ENCODE assay signal across 21 cellular contexts in genomic region chr9:19496321-19496720, GRCh38.
DNase-seq lines count a peak whose midpoint lies in the region; ATAC-seq, FAIRE-seq and TF ChIP-seq lines count a peak whose summit lies in the region.
"Had no signal": no experiment of that assay in that cellular context is flagged by ENCODE, and none has a peak within 500 bp of the region (broad histone marks: within the 10 kb centered on the region; RNA-seq: fewer than 3 reads in every experiment).

No MANE protein-coding gene starts in this region.

- FAIRE-seq in bronchial epithelial cell (lab: Jason Lieb, UNC), result peak; percentile 47
- FAIRE-seq: A204.1, GM12878 had no signal

- H3K36me3 ChIP-seq in bronchial epithelial cell (ENCODE audit: control insufficient read depth, insufficient read depth, low read length) (no peaks in the 10 kb centered on the region), parathyroid adenoma (ENCODE audit: control insufficient read depth, insufficient read depth, low read length) (no peaks in the 10 kb centered on the region), HAP-1 (replicated peaks) (no peaks in the 10 kb centered on the region)
- H3K36me3 ChIP-seq: BE2C had no signal

- H3K9ac ChIP-seq in parathyroid adenoma, result no peak overlapping the region

- no peaks in the 10 kb centered on the region for H3K79me2 ChIP-seq in parathyroid adenoma

- H3K9me3 ChIP-seq in parathyroid adenoma (ENCODE audit: control insufficient read depth, low read length), result no peaks in the 10 kb centered on the region
- H3K9me3 ChIP-seq in HAP-1, result no peaks in the 10 kb centered on the region
- H3K9me3 ChIP-seq: BE2C had no signal

- peak overlapping the region; percentile 13 for H3K4me2 ChIP-seq in parathyroid adenoma (ENCODE audit: low read length)

- H3K4me1 ChIP-seq in parathyroid adenoma, result no peaks in the 10 kb centered on the region
- H3K4me1 ChIP-seq in HAP-1, result no peaks in the 10 kb centered on the region
- H3K4me1 ChIP-seq: BE2C had no signal

- H3K4me3 ChIP-seq in bronchial epithelial cell (ENCODE audit: low read depth, low read length) (no peak overlapping the region), dorsolateral prefrontal cortex (no peak overlapping the region), parathyroid adenoma (ENCODE audit: low read depth, low read length) (no peak overlapping the region), HAP-1 (no peak overlapping the region)
- H3K4me3 ChIP-seq: GM12878 had no signal

- peaks cover 11% of the 10 kb centered on the region for H3K27me3 ChIP-seq in bronchial epithelial cell (ENCODE audit: control insufficient read depth, insufficient read depth, low read length)
- H3K27me3 ChIP-seq in dorsolateral prefrontal cortex, result no peaks in the 10 kb centered on the region
- no peaks in the 10 kb centered on the region for H3K27me3 ChIP-seq in parathyroid adenoma (ENCODE audit: control insufficient read depth, insufficient read depth, low read length)
- peaks cover 63% of the 10 kb centered on the region for H3K27me3 ChIP-seq in HAP-1 (ENCODE audit: low read depth)
- H3K27me3 ChIP-seq: BE2C had no signal

- in situ Hi-C loops in HAP-1 (cut with MboI; ENCODE audit: low sequenced_read_pairs), result no loop called here

- TF ChIP-seq CTCF in bronchial epithelial cell (IDR thresholded peaks at IDR 0.05; ENCODE audit: insufficient read depth, low read length, severe bottlenecking) (no peak), dorsolateral prefrontal cortex (IDR thresholded peaks at IDR 0.05 in 54 of 56, conservative IDR thresholded peaks at IDR 0.05 in 2 of 56; ENCODE audit: low read depth in 1 of 56, partially characterized antibody in 56 of 56) (no peak), parathyroid adenoma (IDR thresholded peaks at IDR 0.05) (no peak)

- DNase-seq in bronchial epithelial cell (ENCODE audit: low read depth) (no peak), dorsolateral prefrontal cortex (no peak), cardiac septum (ENCODE audit: low spot score) (no peak), HAP-1 (ENCODE audit: low spot score in 2 of 2) (no peak), NCI-H187 (lab: John Stamatoyannopoulos, UW) (no peak)
- DNase-seq: ACHN; BE2C; C1 segment of cervical spinal cord; CD4-positive, CD25-positive, alpha-beta regulatory T cell; CD8-positive, alpha-beta memory T cell; COR-L47; DMS 273 treated with DMSO at 0.1 percent for 48 hours; DMS53; DND-41; EL; GOT3; H7 had no signal

- no peak for ATAC-seq in HG03521 (IDR thresholded peaks at IDR 0.05; ENCODE audit: unreplicated experiment)
- ATAC-seq: GM12878 had no signal

- no peak overlapping the region for H2AFZ ChIP-seq in parathyroid adenoma

- intact Hi-C loops in dorsolateral prefrontal cortex (cut with DNase I), result loop anchor here in 1 of 2 donors (10.0 kb wide), 1 partner anchor 48 kb away; no protein-coding TSS in a partner anchor
- intact Hi-C loops in cardiac septum (cut with DNase I), result loop anchor here (10.0 kb wide), 1 partner anchor 148 kb away; no protein-coding TSS in a partner anchor

- peak overlapping the region in 43 of 59 donors; percentile 1 to 100 (median 91) for H3K27ac ChIP-seq in dorsolateral prefrontal cortex
- H3K27ac ChIP-seq in parathyroid adenoma, result no peak overlapping the region
